Comparison of ENCODE assay signal across 1 cellular context in the genomic region with DNA sequence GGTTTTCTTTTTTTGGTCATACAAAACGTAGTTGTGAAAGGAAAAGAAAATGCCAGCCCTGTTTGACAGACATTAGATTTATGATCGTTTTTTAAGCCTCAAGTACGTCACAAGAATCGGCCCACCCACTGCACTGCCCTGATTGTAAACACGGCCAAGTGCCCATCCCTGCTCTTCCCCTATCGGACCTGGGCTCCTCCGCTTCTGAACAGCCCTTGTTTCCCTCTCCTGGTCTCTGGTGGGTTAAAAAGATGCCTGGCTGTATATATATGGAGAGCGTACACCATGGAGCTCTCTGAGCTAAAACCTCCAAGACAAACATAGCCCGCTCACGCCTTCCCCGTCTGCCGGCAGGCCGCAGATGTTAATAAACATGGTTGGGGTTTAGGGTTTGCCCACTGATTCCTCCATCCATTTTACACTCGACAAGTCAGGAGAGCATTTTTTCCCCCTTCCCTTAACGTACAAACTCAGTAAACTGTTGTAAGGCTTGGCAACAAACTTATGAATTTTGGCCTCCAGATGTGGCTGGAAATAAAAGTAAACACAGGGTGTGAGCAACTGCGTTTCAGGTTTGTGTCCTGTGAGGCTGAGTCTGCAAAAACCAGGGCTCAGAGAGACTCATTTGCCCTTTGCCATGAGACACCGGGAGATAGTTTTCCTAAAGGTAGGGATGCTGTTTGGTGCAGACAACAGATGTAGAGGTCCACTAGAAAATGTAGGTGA.
A peak's percentile ranks its signal among the peaks of the same experiment; 100 is the strongest.
TF ChIP-seq lines count a peak whose summit lies in the region.

No MANE protein-coding gene starts in this region.

TF ChIP-seq in HepG2, 621 proteins besides CTCF, POLR2A, EP300 and RAD21 (continued from another document and continues in another):
- TF ChIP-seq, protein P1, sequence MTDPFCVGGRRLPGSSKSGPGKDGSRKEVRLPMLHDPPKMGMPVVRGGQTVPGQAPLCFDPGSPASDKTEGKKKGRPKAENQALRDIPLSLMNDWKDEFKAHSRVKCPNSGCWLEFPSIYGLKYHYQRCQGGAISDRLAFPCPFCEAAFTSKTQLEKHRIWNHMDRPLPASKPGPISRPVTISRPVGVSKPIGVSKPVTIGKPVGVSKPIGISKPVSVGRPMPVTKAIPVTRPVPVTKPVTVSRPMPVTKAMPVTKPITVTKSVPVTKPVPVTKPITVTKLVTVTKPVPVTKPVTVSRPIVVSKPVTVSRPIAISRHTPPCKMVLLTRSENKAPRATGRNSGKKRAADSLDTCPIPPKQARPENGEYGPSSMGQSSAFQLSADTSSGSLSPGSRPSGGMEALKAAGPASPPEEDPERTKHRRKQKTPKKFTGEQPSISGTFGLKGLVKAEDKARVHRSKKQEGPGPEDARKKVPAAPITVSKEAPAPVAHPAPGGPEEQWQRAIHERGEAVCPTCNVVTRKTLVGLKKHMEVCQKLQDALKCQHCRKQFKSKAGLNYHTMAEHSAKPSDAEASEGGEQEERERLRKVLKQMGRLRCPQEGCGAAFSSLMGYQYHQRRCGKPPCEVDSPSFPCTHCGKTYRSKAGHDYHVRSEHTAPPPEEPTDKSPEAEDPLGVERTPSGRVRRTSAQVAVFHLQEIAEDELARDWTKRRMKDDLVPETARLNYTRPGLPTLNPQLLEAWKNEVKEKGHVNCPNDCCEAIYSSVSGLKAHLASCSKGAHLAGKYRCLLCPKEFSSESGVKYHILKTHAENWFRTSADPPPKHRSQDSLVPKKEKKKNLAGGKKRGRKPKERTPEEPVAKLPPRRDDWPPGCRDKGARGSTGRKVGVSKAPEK (CRISPR knock-in tag; IDR thresholded peaks at IDR 0.05; ENCODE audit: borderline replicate concordance): no peak; the same call in none of the 2 replicates
- TF ChIP-seq NR1H2 (CRISPR knock-in tag; IDR thresholded peaks at IDR 0.05; ENCODE audit: borderline replicate concordance, low read depth) (no peak), CEBPG (CRISPR knock-in tag; IDR thresholded peaks at IDR 0.05) (no peak), FOXK2 (IDR thresholded peaks at IDR 0.05) (no peak), FOXC1 (CRISPR knock-in tag; IDR thresholded peaks at IDR 0.05; ENCODE audit: borderline replicate concordance) (0 out of 2 replicates have a peak, but pooled peaks have one; percentile 53), ZNF557 (CRISPR knock-in tag; IDR thresholded peaks at IDR 0.05) (no peak), ZNF746 (CRISPR knock-in tag; IDR thresholded peaks at IDR 0.05) (no peak), PAX8 (CRISPR knock-in tag; IDR thresholded peaks at IDR 0.05; ENCODE audit: borderline replicate concordance) (no peak), SRSF4 (IDR thresholded peaks at IDR 0.05; ENCODE audit: low read depth, low read length, poor library complexity, severe bottlenecking) (no peak), BCL6 (CRISPR knock-in tag; IDR thresholded peaks at IDR 0.05) (0 out of 2 replicates have a peak, but pooled peaks have one; percentile 4), PCBP1 (IDR thresholded peaks at IDR 0.05; ENCODE audit: borderline replicate concordance, low read depth, low read length) (no peak), ZNF83 (CRISPR knock-in tag; IDR thresholded peaks at IDR 0.05; ENCODE audit: borderline replicate concordance) (no peak), RBAK (CRISPR knock-in tag; IDR thresholded peaks at IDR 0.05) (no peak), SMC3 (IDR thresholded peaks at IDR 0.05; ENCODE audit: low read length) (no peak), ZNF616 (CRISPR knock-in tag; IDR thresholded peaks at IDR 0.05; ENCODE audit: low read depth) (no peak), ZNF563 (CRISPR knock-in tag; IDR thresholded peaks at IDR 0.05) (0 out of 2 replicates have a peak, but pooled peaks have one; percentile 50), SIX4 (CRISPR knock-in tag; IDR thresholded peaks at IDR 0.05) (no peak), JARID2 (CRISPR knock-in tag; IDR thresholded peaks at IDR 0.05; ENCODE audit: insufficient replicate concordance) (no peak), ZNF768 (CRISPR knock-in tag; IDR thresholded peaks at IDR 0.05) (no peak), MBD4 (IDR thresholded peaks at IDR 0.05; ENCODE audit: borderline replicate concordance, low read length) (0 out of 2 replicates have a peak, but pooled peaks have one; percentile 17), SALL1 (CRISPR knock-in tag; IDR thresholded peaks at IDR 0.05) (peak; percentile 19; the same call in 1 of the 2 replicates)
- TF ChIP-seq, protein P2, sequence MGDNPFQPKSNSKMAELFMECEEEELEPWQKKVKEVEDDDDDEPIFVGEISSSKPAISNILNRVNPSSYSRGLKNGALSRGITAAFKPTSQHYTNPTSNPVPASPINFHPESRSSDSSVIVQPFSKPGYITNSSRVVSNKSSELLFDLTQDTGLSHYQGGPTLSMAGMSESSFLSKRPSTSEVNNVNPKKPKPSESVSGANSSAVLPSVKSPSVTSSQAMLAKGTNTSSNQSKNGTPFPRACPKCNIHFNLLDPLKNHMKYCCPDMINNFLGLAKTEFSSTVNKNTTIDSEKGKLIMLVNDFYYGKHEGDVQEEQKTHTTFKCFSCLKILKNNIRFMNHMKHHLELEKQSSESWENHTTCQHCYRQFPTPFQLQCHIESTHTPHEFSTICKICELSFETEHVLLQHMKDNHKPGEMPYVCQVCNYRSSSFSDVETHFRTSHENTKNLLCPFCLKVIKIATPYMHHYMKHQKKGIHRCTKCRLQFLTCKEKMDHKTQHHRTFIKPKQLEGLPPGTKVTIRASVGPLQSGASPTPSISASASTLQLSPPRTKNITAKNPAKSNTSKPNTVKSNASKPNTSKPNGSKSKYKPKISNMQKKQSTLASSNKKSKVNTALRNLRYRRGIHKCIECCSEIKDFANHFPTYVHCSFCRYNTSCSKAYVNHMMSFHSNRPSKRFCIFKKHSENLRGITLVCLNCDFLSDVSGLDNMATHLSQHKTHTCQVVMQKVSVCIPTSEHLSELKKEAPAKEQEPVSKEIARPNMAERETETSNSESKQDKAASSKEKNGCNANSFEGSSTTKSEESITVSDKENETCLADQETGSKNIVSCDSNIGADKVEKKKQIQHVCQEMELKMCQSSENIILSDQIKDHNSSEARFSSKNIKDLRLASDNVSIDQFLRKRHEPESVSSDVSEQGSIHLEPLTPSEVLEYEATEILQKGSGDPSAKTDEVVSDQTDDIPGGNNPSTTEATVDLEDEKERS (CRISPR knock-in tag; IDR thresholded peaks at IDR 0.05): peak; percentile 28; the same call in 1 of the 2 replicates
- TF ChIP-seq, protein P3, sequence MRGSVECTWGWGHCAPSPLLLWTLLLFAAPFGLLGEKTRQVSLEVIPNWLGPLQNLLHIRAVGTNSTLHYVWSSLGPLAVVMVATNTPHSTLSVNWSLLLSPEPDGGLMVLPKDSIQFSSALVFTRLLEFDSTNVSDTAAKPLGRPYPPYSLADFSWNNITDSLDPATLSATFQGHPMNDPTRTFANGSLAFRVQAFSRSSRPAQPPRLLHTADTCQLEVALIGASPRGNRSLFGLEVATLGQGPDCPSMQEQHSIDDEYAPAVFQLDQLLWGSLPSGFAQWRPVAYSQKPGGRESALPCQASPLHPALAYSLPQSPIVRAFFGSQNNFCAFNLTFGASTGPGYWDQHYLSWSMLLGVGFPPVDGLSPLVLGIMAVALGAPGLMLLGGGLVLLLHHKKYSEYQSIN (CRISPR knock-in tag; IDR thresholded peaks at IDR 0.05; ENCODE audit: borderline replicate concordance): no peak
- TF ChIP-seq, protein P4, sequence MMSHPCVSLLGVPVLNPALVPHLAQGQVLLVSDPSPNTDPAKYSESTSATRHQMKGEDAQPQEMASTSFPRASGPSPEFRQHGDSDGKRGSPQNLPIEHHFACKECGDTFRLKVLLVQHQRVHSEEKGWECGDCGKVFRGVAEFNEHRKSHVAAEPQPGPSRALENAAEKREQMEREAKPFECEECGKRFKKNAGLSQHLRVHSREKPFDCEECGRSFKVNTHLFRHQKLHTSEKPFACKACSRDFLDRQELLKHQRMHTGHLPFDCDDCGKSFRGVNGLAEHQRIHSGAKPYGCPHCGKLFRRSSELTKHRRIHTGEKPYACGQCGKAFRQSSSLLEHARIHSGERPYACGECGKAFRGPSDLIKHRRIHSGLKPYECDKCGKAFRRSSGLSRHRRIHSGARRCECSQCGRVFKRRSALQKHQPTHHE (CRISPR knock-in tag; IDR thresholded peaks at IDR 0.05; ENCODE audit: borderline replicate concordance): no peak
- TF ChIP-seq, protein P5, sequence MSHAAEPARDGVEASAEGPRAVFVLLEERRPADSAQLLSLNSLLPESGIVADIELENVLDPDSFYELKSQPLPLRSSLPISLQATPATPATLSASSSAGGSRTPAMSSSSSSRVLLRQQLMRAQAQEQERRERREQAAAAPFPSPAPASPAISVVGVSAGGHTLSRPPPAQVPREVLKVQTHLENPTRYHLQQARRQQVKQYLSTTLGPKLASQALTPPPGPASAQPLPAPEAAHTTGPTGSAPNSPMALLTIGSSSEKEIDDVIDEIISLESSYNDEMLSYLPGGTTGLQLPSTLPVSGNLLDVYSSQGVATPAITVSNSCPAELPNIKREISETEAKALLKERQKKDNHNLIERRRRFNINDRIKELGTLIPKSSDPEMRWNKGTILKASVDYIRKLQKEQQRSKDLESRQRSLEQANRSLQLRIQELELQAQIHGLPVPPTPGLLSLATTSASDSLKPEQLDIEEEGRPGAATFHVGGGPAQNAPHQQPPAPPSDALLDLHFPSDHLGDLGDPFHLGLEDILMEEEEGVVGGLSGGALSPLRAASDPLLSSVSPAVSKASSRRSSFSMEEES (CRISPR knock-in tag; IDR thresholded peaks at IDR 0.05): no peak
- TF ChIP-seq, protein P6, sequence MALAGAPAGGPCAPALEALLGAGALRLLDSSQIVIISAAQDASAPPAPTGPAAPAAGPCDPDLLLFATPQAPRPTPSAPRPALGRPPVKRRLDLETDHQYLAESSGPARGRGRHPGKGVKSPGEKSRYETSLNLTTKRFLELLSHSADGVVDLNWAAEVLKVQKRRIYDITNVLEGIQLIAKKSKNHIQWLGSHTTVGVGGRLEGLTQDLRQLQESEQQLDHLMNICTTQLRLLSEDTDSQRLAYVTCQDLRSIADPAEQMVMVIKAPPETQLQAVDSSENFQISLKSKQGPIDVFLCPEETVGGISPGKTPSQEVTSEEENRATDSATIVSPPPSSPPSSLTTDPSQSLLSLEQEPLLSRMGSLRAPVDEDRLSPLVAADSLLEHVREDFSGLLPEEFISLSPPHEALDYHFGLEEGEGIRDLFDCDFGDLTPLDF (CRISPR knock-in tag; IDR thresholded peaks at IDR 0.05): no peak
- TF ChIP-seq, protein P7, sequence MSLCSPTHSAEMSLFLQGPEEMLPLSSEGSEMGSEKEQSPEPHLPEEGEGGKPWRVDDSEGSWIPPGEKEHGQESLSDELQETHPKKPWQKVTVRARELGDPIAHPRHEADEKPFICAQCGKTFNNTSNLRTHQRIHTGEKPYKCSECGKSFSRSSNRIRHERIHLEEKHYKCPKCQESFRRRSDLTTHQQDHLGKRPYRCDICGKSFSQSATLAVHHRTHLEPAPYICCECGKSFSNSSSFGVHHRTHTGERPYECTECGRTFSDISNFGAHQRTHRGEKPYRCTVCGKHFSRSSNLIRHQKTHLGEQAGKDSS (CRISPR knock-in tag; IDR thresholded peaks at IDR 0.05; ENCODE audit: borderline replicate concordance, low read depth): peak; percentile 38; the same call in 1 of the 2 replicates
- TF ChIP-seq, protein P8, sequence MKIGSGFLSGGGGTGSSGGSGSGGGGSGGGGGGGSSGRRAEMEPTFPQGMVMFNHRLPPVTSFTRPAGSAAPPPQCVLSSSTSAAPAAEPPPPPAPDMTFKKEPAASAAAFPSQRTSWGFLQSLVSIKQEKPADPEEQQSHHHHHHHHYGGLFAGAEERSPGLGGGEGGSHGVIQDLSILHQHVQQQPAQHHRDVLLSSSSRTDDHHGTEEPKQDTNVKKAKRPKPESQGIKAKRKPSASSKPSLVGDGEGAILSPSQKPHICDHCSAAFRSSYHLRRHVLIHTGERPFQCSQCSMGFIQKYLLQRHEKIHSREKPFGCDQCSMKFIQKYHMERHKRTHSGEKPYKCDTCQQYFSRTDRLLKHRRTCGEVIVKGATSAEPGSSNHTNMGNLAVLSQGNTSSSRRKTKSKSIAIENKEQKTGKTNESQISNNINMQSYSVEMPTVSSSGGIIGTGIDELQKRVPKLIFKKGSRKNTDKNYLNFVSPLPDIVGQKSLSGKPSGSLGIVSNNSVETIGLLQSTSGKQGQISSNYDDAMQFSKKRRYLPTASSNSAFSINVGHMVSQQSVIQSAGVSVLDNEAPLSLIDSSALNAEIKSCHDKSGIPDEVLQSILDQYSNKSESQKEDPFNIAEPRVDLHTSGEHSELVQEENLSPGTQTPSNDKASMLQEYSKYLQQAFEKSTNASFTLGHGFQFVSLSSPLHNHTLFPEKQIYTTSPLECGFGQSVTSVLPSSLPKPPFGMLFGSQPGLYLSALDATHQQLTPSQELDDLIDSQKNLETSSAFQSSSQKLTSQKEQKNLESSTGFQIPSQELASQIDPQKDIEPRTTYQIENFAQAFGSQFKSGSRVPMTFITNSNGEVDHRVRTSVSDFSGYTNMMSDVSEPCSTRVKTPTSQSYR (CRISPR knock-in tag; IDR thresholded peaks at IDR 0.05; ENCODE audit: borderline replicate concordance): no peak
- TF ChIP-seq, protein P9, sequence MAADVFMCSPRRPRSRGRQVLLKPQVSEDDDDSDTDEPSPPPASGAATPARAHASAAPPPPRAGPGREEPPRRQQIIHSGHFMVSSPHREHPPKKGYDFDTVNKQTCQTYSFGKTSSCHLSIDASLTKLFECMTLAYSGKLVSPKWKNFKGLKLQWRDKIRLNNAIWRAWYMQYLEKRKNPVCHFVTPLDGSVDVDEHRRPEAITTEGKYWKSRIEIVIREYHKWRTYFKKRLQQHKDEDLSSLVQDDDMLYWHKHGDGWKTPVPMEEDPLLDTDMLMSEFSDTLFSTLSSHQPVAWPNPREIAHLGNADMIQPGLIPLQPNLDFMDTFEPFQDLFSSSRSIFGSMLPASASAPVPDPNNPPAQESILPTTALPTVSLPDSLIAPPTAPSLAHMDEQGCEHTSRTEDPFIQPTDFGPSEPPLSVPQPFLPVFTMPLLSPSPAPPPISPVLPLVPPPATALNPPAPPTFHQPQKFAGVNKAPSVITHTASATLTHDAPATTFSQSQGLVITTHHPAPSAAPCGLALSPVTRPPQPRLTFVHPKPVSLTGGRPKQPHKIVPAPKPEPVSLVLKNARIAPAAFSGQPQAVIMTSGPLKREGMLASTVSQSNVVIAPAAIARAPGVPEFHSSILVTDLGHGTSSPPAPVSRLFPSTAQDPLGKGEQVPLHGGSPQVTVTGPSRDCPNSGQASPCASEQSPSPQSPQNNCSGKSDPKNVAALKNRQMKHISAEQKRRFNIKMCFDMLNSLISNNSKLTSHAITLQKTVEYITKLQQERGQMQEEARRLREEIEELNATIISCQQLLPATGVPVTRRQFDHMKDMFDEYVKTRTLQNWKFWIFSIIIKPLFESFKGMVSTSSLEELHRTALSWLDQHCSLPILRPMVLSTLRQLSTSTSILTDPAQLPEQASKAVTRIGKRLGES (CRISPR knock-in tag; IDR thresholded peaks at IDR 0.05; ENCODE audit: borderline replicate concordance): no peak
- TF ChIP-seq, protein P10, sequence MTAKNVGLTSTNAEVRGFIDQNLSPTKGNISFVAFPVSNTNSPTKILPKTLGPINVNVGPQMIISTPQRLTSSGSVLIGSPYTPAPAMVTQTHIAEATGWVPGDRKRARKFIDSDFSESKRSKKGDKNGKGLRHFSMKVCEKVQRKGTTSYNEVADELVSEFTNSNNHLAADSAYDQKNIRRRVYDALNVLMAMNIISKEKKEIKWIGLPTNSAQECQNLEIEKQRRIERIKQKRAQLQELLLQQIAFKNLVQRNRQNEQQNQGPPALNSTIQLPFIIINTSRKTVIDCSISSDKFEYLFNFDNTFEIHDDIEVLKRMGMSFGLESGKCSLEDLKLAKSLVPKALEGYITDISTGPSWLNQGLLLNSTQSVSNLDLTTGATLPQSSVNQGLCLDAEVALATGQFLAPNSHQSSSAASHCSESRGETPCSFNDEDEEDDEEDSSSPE (CRISPR knock-in tag; IDR thresholded peaks at IDR 0.05): no peak
